16 cellular contexts compared by ENCODE assay signal in genomic region chr2:18219676-18220075, GRCh38.
DNase-seq lines count a peak whose midpoint lies in the region; ATAC-seq and TF ChIP-seq lines count a peak whose summit lies in the region.
"Had no signal": no experiment of that assay in that cellular context is flagged by ENCODE, and none has a peak within 500 bp of the region (broad histone marks: within the 10 kb centered on the region; RNA-seq: fewer than 3 reads in every experiment).

No MANE protein-coding gene starts in this region.

- DNase-seq in AG04449 (ENCODE audit: low read depth, low spot score) (no peak), GM23248 (peak; percentile 28), astrocyte of the cerebellum (ENCODE audit: low read depth) (no peak), fibroblast of villous mesenchyme (ENCODE audit: low read depth) (peak; percentile 17), hypothalamus (lab: John Stamatoyannopoulos, UW) (no peak), anterior cingulate cortex (lab: John Stamatoyannopoulos, UW) (no peak), NCI-H187 treated with DMSO at 0.1 percent for 48 hours (lab: John Stamatoyannopoulos, UW) (no peak)
- DNase-seq: activated CD4-positive, CD25-positive, alpha-beta regulatory T cell treated with anti-CD3 and anti-CD28 coated beads, Interleukin-2, amount 50 U/mL, for 72 hours; activated effector memory CD4-positive, alpha-beta T cell treated with Interleukin-2 at 50 U/mL for 16 hours; AML-193; MV-4-11; NCI-H2029; NCI-H446 treated with DMSO at 0.1 percent for 48 hours; sigmoid colon; SJCRH30 had no signal

- no peak overlapping the region for H3K4me3 ChIP-seq in AG04449 (ENCODE audit: low read depth, low read length)
- H3K4me3 ChIP-seq in GM23248 = no peak overlapping the region
- H3K4me3 ChIP-seq in astrocyte of the cerebellum (ENCODE audit: low read depth, low read length) = no peak overlapping the region
- no peak overlapping the region for H3K4me3 ChIP-seq in fibroblast of villous mesenchyme (ENCODE audit: low read depth, low read length)
- H3K4me3 ChIP-seq: sigmoid colon, SJCRH30 had no signal

- peak; percentile 33 for TF ChIP-seq CTCF in AG04449 (IDR thresholded peaks at IDR 0.05; ENCODE audit: insufficient read depth, low read length, missing control alignments)
- peak; percentile 29 for TF ChIP-seq CTCF in astrocyte of the cerebellum (IDR thresholded peaks at IDR 0.05; ENCODE audit: low read depth, low read length, missing control alignments)
- TF ChIP-seq CTCF in fibroblast of villous mesenchyme (IDR thresholded peaks at IDR 0.05; ENCODE audit: insufficient read depth, low read depth, low read length) = peak; percentile 57

- no peak overlapping the region for H3K4me2 ChIP-seq in GM23248 (ENCODE audit: unreplicated experiment)

- CTCF ChIA-PET in AG04449 (lab: Yijun Ruan, JAX) = interaction anchor here (0.8 to 3.8 kb wide), 6 partner anchors 22 to 162 kb away, joined by 3 to 54 read pairs (median 4); no protein-coding TSS in a partner anchor

- in situ Hi-C loops in GM23248 (cut with MboI) = no loop called here
- in situ Hi-C loops in astrocyte of the cerebellum (cut with HindIII; ENCODE audit: low sequenced_read_pairs) = no loop called here

- POLR2A ChIA-PET in AG04449 (lab: Yijun Ruan, JAX) = no interaction called here

- H3F3A ChIP-seq in GM23248 (ENCODE audit: insufficient read depth) = no peaks in the 10 kb centered on the region

- no peaks in the 10 kb centered on the region for H3K36me3 ChIP-seq in GM23248 (ENCODE audit: low read depth)
- H3K36me3 ChIP-seq: sigmoid colon, SJCRH30 had no signal

- H3K27ac ChIP-seq in GM23248 = no peak overlapping the region
- H3K27ac ChIP-seq: sigmoid colon, SJCRH30 had no signal

- H3K4me1 ChIP-seq in GM23248 (ENCODE audit: insufficient read depth) = 0 out of 2 replicates have a peak, but pooled peaks cover 3% of the 10 kb centered on the region
- H3K4me1 ChIP-seq: sigmoid colon, SJCRH30 had no signal

- no peaks in the 10 kb centered on the region for H4K20me1 ChIP-seq in GM23248 (ENCODE audit: insufficient read depth)

- H3K27me3 ChIP-seq in GM23248 (replicated peaks; ENCODE audit: insufficient read depth) = no peaks in the 10 kb centered on the region
- H3K27me3 ChIP-seq: sigmoid colon, SJCRH30 had no signal

- no peaks in the 10 kb centered on the region for H3K79me2 ChIP-seq in GM23248 (ENCODE audit: insufficient read depth)

- 0 to 3% methylated on average over 1 of the region's 1 CpG for WGBS in GM23248 (ENCODE audit: low coverage in 1 of 2, low lambda C conversion rate in 2 of 2, missing lambda C conversion rate in 2 of 2), 2 experiments

- H3K9me3 ChIP-seq in GM23248 (ENCODE audit: low read depth) = no peaks in the 10 kb centered on the region
- H3K9me3 ChIP-seq: sigmoid colon, SJCRH30 had no signal

- no peak overlapping the region for H3K9ac ChIP-seq in GM23248

- no peak overlapping the region for H2AFZ ChIP-seq in GM23248

- no peak for ATAC-seq in HG02938 (IDR thresholded peaks at IDR 0.05; ENCODE audit: unreplicated experiment)

- H3K9me2 ChIP-seq in GM23248 (ENCODE audit: insufficient read depth) = no peaks in the 10 kb centered on the region

Comparison
In these comparisons a context has a peak if more than half of its experiments do, and no peak if none do; other contexts are left out.
1. DNase-seq: peak in GM23248 (single experiment) and fibroblast of villous mesenchyme (single experiment); none in AG04449 (single experiment), astrocyte of the cerebellum (single experiment), hypothalamus (0 of 51), anterior cingulate cortex (0 of 58) and NCI-H187 treated with DMSO at 0.1 percent for 48 hours (single experiment).
2. Peak in every context shown above with its lines, with median percentiles within 50 percentile points of each other: CTCF ChIP-seq.